Comparison of ENCODE assay signal across 14 cellular contexts in genomic region chr2:234914371-234915154, GRCh38. TPM values are rescaled to one million over a fixed set of nuclear protein-coding genes. Genes with fewer than 3 reads are reported as not detected.
"Had no signal": no experiment of that assay in that cellular context is flagged by ENCODE, and none has a peak within 500 bp of the region (broad histone marks: within the 10 kb centered on the region; RNA-seq: fewer than 3 reads in every experiment).

No MANE protein-coding gene starts in this region.

- FAIRE-seq: urothelium cell line had no signal

- DNase-seq: activated CD4-positive, alpha-beta T cell treated with anti-CD3 and anti-CD28 coated beads, Interleukin-2, amount 10 ng/mL, durations not matched to agents 7 days and 5 days; activated CD8-positive, alpha-beta memory T cell treated with anti-CD3 and anti-CD28 coated beads, Interleukin-2, amount 50 U/mL, for 48 hours; activated gamma-delta T cell treated with Interleukin-2 at 50 U/mL for 16 hours; activated naive CD8-positive, alpha-beta T cell treated with anti-CD3 and anti-CD28 coated beads for 36 hours; activated T-cell treated with anti-CD3 and anti-CD28 coated beads, Interleukin-2, amount 50 U/mL, for 72 hours; aorta; erythroblast; mucosa of descending colon; naive thymus-derived CD8-positive, alpha-beta T cell; stimulated activated CD4-positive, alpha-beta T cell treated with anti-CD3 and anti-CD28 coated beads, Interleukin-1b, Interleukin-23, amount 100 ng/mL, for 48 hours; stomach; SW 1271; thyroid gland had no signal

RNA-seq across cellular contexts. Expression of gene SH3BP4, which starts 37.3 kb away (rescaled TPM):
- total RNA-seq: activated CD4-positive, alpha-beta T cell treated with anti-CD3 and anti-CD28 coated beads, Interleukin-2, amount 10 ng/mL, durations not matched to agents 7 days and 5 days had no signal
